ENCODE assay signal across 17 cellular contexts in genomic region chr22:24588370-24588755, GRCh38. TPM values are rescaled to one million over a fixed set of nuclear protein-coding genes. Genes with fewer than 3 reads are reported as not detected.
DNase-seq lines count a peak whose midpoint lies in the region; ATAC-seq and TF ChIP-seq lines count a peak whose summit lies in the region.
"Had no signal": no experiment of that assay in that cellular context is flagged by ENCODE, and none has a peak within 500 bp of the region (broad histone marks: within the 10 kb centered on the region; RNA-seq: fewer than 3 reads in every experiment).

No MANE protein-coding gene starts in this region.

- H3K4me1 ChIP-seq in SK-N-SH (ENCODE audit: control insufficient read depth in 1 of 2, insufficient read depth in 2 of 2, low read depth in 1 of 2, low read length in 1 of 2) (peaks cover 9 to 46% of the 10 kb centered on the region in 2 experiments; a peak in 2 of 4 replicates), mammary epithelial cell (ENCODE audit: insufficient read depth, low read length) (peaks cover 32% of the 10 kb centered on the region)

- CTCF ChIA-PET in SK-N-SH (lab: Yijun Ruan, JAX) (interaction anchor here (0.5 kb wide), 1 partner anchor 252 kb away, joined by 3 read pairs; no protein-coding TSS in a partner anchor), mammary epithelial cell (lab: Charles Lee; ENCODE audit: low non-redundant PET) (no interaction called here)

- H3K27ac ChIP-seq in SK-N-SH (ENCODE audit: low read depth in 2 of 2, low read length in 1 of 2), result no peak overlapping the region; a peak in 1 of 4 replicates
- H3K27ac ChIP-seq in mammary epithelial cell (ENCODE audit: insufficient read depth, low read depth, low read length), result no peak overlapping the region
- H3K27ac ChIP-seq in temporal lobe (ENCODE audit: low read depth, low read length), result peak overlapping the region; percentile 94
- H3K27ac ChIP-seq: 22Rv1, heart right ventricle, thoracic aorta had no signal

- no peak overlapping the region for H2AFZ ChIP-seq in SK-N-SH (ENCODE audit: low read depth)
- H2AFZ ChIP-seq in mammary epithelial cell (ENCODE audit: low read depth, low read length), result peak overlapping the region; percentile 54

- intact Hi-C loops in mammary epithelial cell (cut with micrococcal nuclease), result no loop called here

- H4K20me1 ChIP-seq in SK-N-SH (ENCODE audit: insufficient read depth), result no peaks in the 10 kb centered on the region
- H4K20me1 ChIP-seq in mammary epithelial cell (ENCODE audit: insufficient read depth, low read length), result no peaks in the 10 kb centered on the region

- no peaks in the 10 kb centered on the region for H3K9me3 ChIP-seq in SK-N-SH
- H3K9me3 ChIP-seq in mammary epithelial cell (replicated peaks; ENCODE audit: insufficient read depth, low read length), result no peaks in the 10 kb centered on the region
- H3K9me3 ChIP-seq: heart right ventricle, thoracic aorta had no signal

- TF ChIP-seq EP300 in SK-N-SH (IDR thresholded peaks at IDR 0.05; ENCODE audit: borderline replicate concordance in 1 of 2, low read depth in 1 of 2, low read length in 1 of 2), result no peak

- POLR2A ChIA-PET in SK-N-SH (lab: Yijun Ruan, JAX), result interaction anchor here (0.6 to 1.1 kb wide), 3 partner anchors 12 to 469 kb away, joined by 3 to 6 read pairs (median 4); partner anchors contain the start of gene GUCD1

- H3K4me3 ChIP-seq in SK-N-SH (ENCODE audit: low read depth in 2 of 2, low read length in 1 of 2), result no peak overlapping the region
- H3K4me3 ChIP-seq in mammary epithelial cell (replicated peaks in 1 of 3; ENCODE audit: insufficient read depth in 1 of 3, low read depth in 2 of 3, low read length in 3 of 3), result no peak overlapping the region
- H3K4me3 ChIP-seq: heart right ventricle, thoracic aorta had no signal

- no peaks in the 10 kb centered on the region for H3K9me2 ChIP-seq in SK-N-SH

- no peak for TF ChIP-seq CTCF in SK-N-SH (IDR thresholded peaks at IDR 0.05)
- no peak for TF ChIP-seq CTCF in mammary epithelial cell (conservative IDR thresholded peaks at IDR 0.05 in 1 of 2, IDR thresholded peaks at IDR 0.05 in 1 of 2; ENCODE audit: extremely low read depth in 1 of 2, insufficient read depth in 1 of 2, low read depth in 1 of 2, low read length in 2 of 2)

- H3K79me2 ChIP-seq in SK-N-SH (ENCODE audit: insufficient read depth) (no peaks in the 10 kb centered on the region), mammary epithelial cell (ENCODE audit: insufficient read depth, low read length) (no peaks in the 10 kb centered on the region)

- H3K36me3 ChIP-seq in SK-N-SH (replicated peaks in 1 of 2; ENCODE audit: control insufficient read depth in 1 of 2, insufficient read depth in 2 of 2, low read length in 1 of 2), result peaks cover 0 to 21% of the 10 kb centered on the region in 2 experiments
- no peaks in the 10 kb centered on the region for H3K36me3 ChIP-seq in mammary epithelial cell (ENCODE audit: insufficient read depth, low read length)

- BruUV-seq in mammary epithelial cell (replicated peaks; lab: Mats Ljungman, UMichigan), result no TSS peak

- no peak overlapping the region for H3K4me2 ChIP-seq in SK-N-SH
- H3K4me2 ChIP-seq in mammary epithelial cell (ENCODE audit: insufficient read depth, low read depth, low read length), result peak overlapping the region; percentile 72

- DNase-seq in SK-N-SH (peak; percentile 68), mammary epithelial cell (peak; percentile 53), mucosa of gallbladder (ENCODE audit: low spot score) (peak; percentile 65), activated T-cell treated with anti-CD3 and anti-CD28 coated beads for 4 hours (no peak)
- DNase-seq in stimulated activated CD4-positive, alpha-beta T cell treated with anti-CD3 and anti-CD28 coated beads, Interleukin-2, amount 100 ng/mL, for 48 hours, result no peak
- no peak for DNase-seq in central memory CD4-positive, alpha-beta T cell
- DNase-seq: activated CD4-positive, alpha-beta memory T cell treated with anti-CD3 and anti-CD28 coated beads for 36 hours; CD4-positive, CD25-positive, alpha-beta regulatory T cell; dermis blood vessel endothelial cell; kidney glomerular epithelial cell; NCI-H2029; NCI-H510A treated with DMSO at 0.1 percent for 48 hours had no signal

- 49% methylated on average over 5 of the region's 13 CpGs for WGBS in SK-N-SH (ENCODE audit: low lambda C conversion rate)
- 5% methylated on average over 5 of the region's 13 CpGs for WGBS in mammary epithelial cell (ENCODE audit: low coverage, missing lambda C conversion rate)

- H3K9ac ChIP-seq in SK-N-SH, result no peak overlapping the region
- no peak overlapping the region for H3K9ac ChIP-seq in mammary epithelial cell (ENCODE audit: insufficient read depth, low read length)

- dilution Hi-C loops in mammary epithelial cell (cut with HindIII; ENCODE audit: low sequenced_read_pairs), result no loop called here

- in situ Hi-C loops in mammary epithelial cell (cut with MboI; ENCODE audit: low sequenced_read_pairs in 2 of 2), result no loop called here

- H3K27me3 ChIP-seq in SK-N-SH (ENCODE audit: insufficient read depth), result no peaks in the 10 kb centered on the region
- no peaks in the 10 kb centered on the region for H3K27me3 ChIP-seq in mammary epithelial cell (ENCODE audit: insufficient read depth, low read length)
- H3K27me3 ChIP-seq: heart right ventricle had no signal

- TF ChIP-seq RAD21 in SK-N-SH (IDR thresholded peaks at IDR 0.05; ENCODE audit: low read length), result no peak

- no peak for ATAC-seq in SK-N-SH treated with all-trans-retinoic acid at 6 μM for 48 hours
- ATAC-seq: heart right ventricle had no signal

- H3F3A ChIP-seq in SK-N-SH (replicated peaks; ENCODE audit: insufficient read depth), result no peaks in the 10 kb centered on the region

TF ChIP-seq in SK-N-SH, 30 proteins besides CTCF, POLR2A, EP300 and RAD21 (continues in another document):
- peak; percentile 86 for TF ChIP-seq NFIC (IDR thresholded peaks at IDR 0.05; ENCODE audit: borderline replicate concordance)

TF ChIP-seq in SK-N-SH treated with all-trans-retinoic acid at 6 μM for 48 hours, 23 proteins besides CTCF, POLR2A, EP300 and RAD21 (continues in another document):
- no peak for TF ChIP-seq ESRRG (CRISPR knock-in tag; IDR thresholded peaks at IDR 0.05)
- TF ChIP-seq TOX (CRISPR knock-in tag; IDR thresholded peaks at IDR 0.05; ENCODE audit: borderline replicate concordance), result no peak
- no peak for TF ChIP-seq SNAI2 (CRISPR knock-in tag; IDR thresholded peaks at IDR 0.05)
- no peak for TF ChIP-seq ZNF70 (CRISPR knock-in tag; IDR thresholded peaks at IDR 0.05)
- no peak for TF ChIP-seq ISL1 (CRISPR knock-in tag; IDR thresholded peaks at IDR 0.05)
- TF ChIP-seq ARNTL (CRISPR knock-in tag; IDR thresholded peaks at IDR 0.05; ENCODE audit: borderline replicate concordance, low read depth), result no peak
- TF ChIP-seq ZFP3 (CRISPR knock-in tag; IDR thresholded peaks at IDR 0.05), result no peak
- TF ChIP-seq, protein P1, sequence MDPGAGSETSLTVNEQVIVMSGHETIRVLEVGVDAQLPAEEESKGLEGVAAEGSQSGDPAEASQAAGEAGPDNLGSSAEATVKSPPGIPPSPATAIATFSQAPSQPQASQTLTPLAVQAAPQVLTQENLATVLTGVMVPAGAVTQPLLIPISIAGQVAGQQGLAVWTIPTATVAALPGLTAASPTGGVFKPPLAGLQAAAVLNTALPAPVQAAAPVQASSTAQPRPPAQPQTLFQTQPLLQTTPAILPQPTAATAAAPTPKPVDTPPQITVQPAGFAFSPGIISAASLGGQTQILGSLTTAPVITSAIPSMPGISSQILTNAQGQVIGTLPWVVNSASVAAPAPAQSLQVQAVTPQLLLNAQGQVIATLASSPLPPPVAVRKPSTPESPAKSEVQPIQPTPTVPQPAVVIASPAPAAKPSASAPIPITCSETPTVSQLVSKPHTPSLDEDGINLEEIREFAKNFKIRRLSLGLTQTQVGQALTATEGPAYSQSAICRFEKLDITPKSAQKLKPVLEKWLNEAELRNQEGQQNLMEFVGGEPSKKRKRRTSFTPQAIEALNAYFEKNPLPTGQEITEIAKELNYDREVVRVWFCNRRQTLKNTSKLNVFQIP (CRISPR knock-in tag; IDR thresholded peaks at IDR 0.05; ENCODE audit: borderline replicate concordance, low read depth), result no peak
- no peak for TF ChIP-seq GLIS3 (CRISPR knock-in tag; IDR thresholded peaks at IDR 0.05)
- TF ChIP-seq ZNF565 (CRISPR knock-in tag; conservative IDR thresholded peaks at IDR 0.05; ENCODE audit: low read depth), result no peak
- no peak for TF ChIP-seq PPARA (CRISPR knock-in tag; IDR thresholded peaks at IDR 0.05; ENCODE audit: borderline replicate concordance)

RNA-seq across cellular contexts. Expression of gene LRRC75B, which starts 4.5 kb away (rescaled TPM):
- polyA plus RNA-seq in SK-N-SH (2012; rRNA removed) (11.0 and 12.3 TPM in 2 replicates), mammary epithelial cell (6.9 TPM)
- polyA plus RNA-seq in SK-N-SH (2012; cell fraction: cytosol; rRNA removed), result 3.1 and 5.2 TPM in 2 replicates
- polyA plus RNA-seq in SK-N-SH (2012; cell fraction: nucleus; rRNA removed), result 65.6 and 88.9 TPM in 2 replicates
- total RNA-seq in mammary epithelial cell (10 to 100 TPM; 11.5 to 17.3 TPM), mucosa of gallbladder (49.4 TPM), temporal lobe (8.1 TPM)
- 1.9 TPM for polyA minus RNA-seq in mammary epithelial cell
- total RNA-seq: CD4-positive, CD25-positive, alpha-beta regulatory T cell had no signal

RNA-seq across cellular contexts. Expression of gene GGT1, which starts 14.6 kb away (rescaled TPM):
- polyA plus RNA-seq in SK-N-SH (2012; rRNA removed), result 1.6 and 1.8 TPM in 2 replicates
- polyA plus RNA-seq in SK-N-SH (2012; cell fraction: cytosol; rRNA removed), result 0.45 and 0.63 TPM in 2 replicates
- polyA plus RNA-seq in SK-N-SH (2012; cell fraction: nucleus; rRNA removed), result 7.0 and 9.8 TPM in 2 replicates
- total RNA-seq in mammary epithelial cell, result 10 to 100 TPM; 10.9 to 26.5 TPM
- polyA plus RNA-seq in mammary epithelial cell, result 14.6 TPM
- 18.3 TPM for polyA minus RNA-seq in mammary epithelial cell
- 208 TPM for total RNA-seq in mucosa of gallbladder
- total RNA-seq in temporal lobe, result 2.7 TPM

RNA-seq across cellular contexts. Expression of gene SNRPD3, which starts 32.6 kb away (rescaled TPM):
- polyA plus RNA-seq in SK-N-SH (2012; rRNA removed), result 177 and 212 TPM in 2 replicates
- polyA plus RNA-seq in SK-N-SH (2012; cell fraction: cytosol; rRNA removed), result 176 and 201 TPM in 2 replicates
- 95.0 and 101 TPM in 2 replicates for polyA plus RNA-seq in SK-N-SH (2012; cell fraction: nucleus; rRNA removed)
- 10 to 100 TPM; 74.8 to 99.7 TPM for total RNA-seq in mammary epithelial cell
- polyA plus RNA-seq in mammary epithelial cell, result 358 TPM
- polyA minus RNA-seq in mammary epithelial cell, result 282 TPM
- 98.3 TPM for total RNA-seq in mucosa of gallbladder
- 119 TPM for total RNA-seq in temporal lobe

RNA-seq across cellular contexts. Expression of gene GUCD1, which starts 33.4 kb away (rescaled TPM):
- polyA plus RNA-seq in SK-N-SH (2012; rRNA removed), result 71.0 and 80.7 TPM in 2 replicates
- 41.7 and 56.7 TPM in 2 replicates for polyA plus RNA-seq in SK-N-SH (2012; cell fraction: cytosol; rRNA removed)
- 80.2 and 104 TPM in 2 replicates for polyA plus RNA-seq in SK-N-SH (2012; cell fraction: nucleus; rRNA removed)
- total RNA-seq in mammary epithelial cell, result 10 to 100 TPM; 60.9 to 98.7 TPM
- 88.8 TPM for polyA plus RNA-seq in mammary epithelial cell
- polyA minus RNA-seq in mammary epithelial cell, result 60.4 TPM
- total RNA-seq in mucosa of gallbladder, result 201 TPM
- total RNA-seq in temporal lobe, result 18.7 TPM

Comparison
In these comparisons a context has a peak if more than half of its experiments do, and no peak if none do; other contexts are left out.
1. DNase-seq: peak in SK-N-SH (single experiment), mammary epithelial cell (single experiment) and mucosa of gallbladder (single experiment); none in stimulated activated CD4-positive, alpha-beta T cell treated with anti-CD3 and anti-CD28 coated beads, Interleukin-2, amount 100 ng/mL, for 48 hours (0 of 2), activated T-cell treated with anti-CD3 and anti-CD28 coated beads for 4 hours (single experiment) and central memory CD4-positive, alpha-beta T cell (single experiment).